In genomic region chr6:106979435-106979884, GRCh38 we compare ENCODE assay signal across 8 cellular contexts. TPM values are rescaled to one million over a fixed set of nuclear protein-coding genes. Genes with fewer than 3 reads are reported as not detected.
DNase-seq lines count a peak whose midpoint lies in the region; TF ChIP-seq lines count a peak whose summit lies in the region.

No MANE protein-coding gene starts in this region.

- H3K79me2 ChIP-seq in osteoblast (ENCODE audit: insufficient read depth, low read length): no peaks in the 10 kb centered on the region

- H2AFZ ChIP-seq in osteoblast (ENCODE audit: low read length): no peak overlapping the region

- WGBS in thyroid gland, 2 donors: 1 to 2% methylated on average over 8 of the region's 8 CpGs

- TF ChIP-seq CTCF in osteoblast (IDR thresholded peaks at IDR 0.05; ENCODE audit: extremely low read depth, low read depth, low read length) (peak; percentile 97), thyroid gland (IDR thresholded peaks at IDR 0.05) (peak; percentile 85 to 94 (median 92))

- H3K36me3 ChIP-seq in SJCRH30 (no peaks in the 10 kb centered on the region), osteoblast (ENCODE audit: insufficient read depth, low read length) (no peaks in the 10 kb centered on the region), thyroid gland (no peaks in the 10 kb centered on the region)

- DNase-seq in NOMO-1 (lab: John Stamatoyannopoulos, UW; ENCODE audit: unreplicated experiment in 2 of 2) (peak; percentile 10 to 66), NOMO-1 treated with dmso at 0.1 percent for 144 hours (lab: John Stamatoyannopoulos, UW; ENCODE audit: unreplicated experiment) (no peak), LoVo (ENCODE audit: low spot score) (peak; percentile 83), SJCRH30 (peak; percentile 70 to 84), activated gamma-delta T cell (lab: John Stamatoyannopoulos, UW) (peak; percentile 29), globus pallidus (ENCODE audit: low spot score) (peak; percentile 76), osteoblast (ENCODE audit: insufficient read length, low spot score, missing footprints) (peak; percentile 97), thyroid gland (peak; percentile 92 to 95)

- H3K27me3 ChIP-seq in SJCRH30 (peaks cover 11% of the 10 kb centered on the region; the same call in 1 of the 2 replicates), osteoblast (ENCODE audit: insufficient read depth, low read length) (peaks cover 29% of the 10 kb centered on the region), thyroid gland (no peaks in the 10 kb centered on the region)

- H3K4me1 ChIP-seq in SJCRH30 (no peaks in the 10 kb centered on the region; the same call in 1 of the 2 replicates), osteoblast (ENCODE audit: insufficient read depth, low read length) (no peaks in the 10 kb centered on the region), thyroid gland (peaks cover 11 to 14% of the 10 kb centered on the region in 2 donors)

- H3K4me3 ChIP-seq in SJCRH30 (no peak overlapping the region), osteoblast (ENCODE audit: insufficient read depth, low read length) (no peak overlapping the region), thyroid gland (replicated peaks in 1 of 3) (no peak overlapping the region)

- H3K27ac ChIP-seq in SJCRH30: no peak overlapping the region
- H3K27ac ChIP-seq in osteoblast (ENCODE audit: low read depth, low read length): no peak overlapping the region
- H3K27ac ChIP-seq in thyroid gland: no peak overlapping the region

- TF ChIP-seq POLR2A in thyroid gland (IDR thresholded peaks at IDR 0.05): no peak

- H3K4me2 ChIP-seq in osteoblast (ENCODE audit: insufficient read depth, low read length): no peak overlapping the region

- H3K9me3 ChIP-seq in SJCRH30 (replicated peaks) (no peaks in the 10 kb centered on the region), osteoblast (ENCODE audit: low read depth, low read length) (no peaks in the 10 kb centered on the region), thyroid gland (no peaks in the 10 kb centered on the region)

- intact Hi-C loops in thyroid gland (cut with DNase I): no loop called here

- H4K20me1 ChIP-seq in osteoblast (ENCODE audit: insufficient read depth, low read length): no peaks in the 10 kb centered on the region

RNA-seq across cellular contexts. Expression of gene CD24, which starts 4.9 kb away (rescaled TPM):
- total RNA-seq in SJCRH30 (2014; rRNA removed; shearing (Covaris generic)): 1.5 and 1.6 TPM in 2 replicates
- total RNA-seq in osteoblast: 3.3 and 4.1 TPM in 2 replicates
- total RNA-seq in thyroid gland: 1,000 to 10,000 TPM; 1,557 to 2,748 (median 2,297) TPM

RNA-seq across cellular contexts. Expression of gene MTRES1, which starts 48.5 kb away (rescaled TPM):
- 20.5 and 21.0 TPM in 2 replicates for total RNA-seq in SJCRH30 (2014; rRNA removed; shearing (Covaris generic))
- 12.3 and 14.1 TPM in 2 replicates for total RNA-seq in osteoblast
- 10 to 100 TPM; 12.8 to 31.3 (median 21.1) TPM for total RNA-seq in thyroid gland

Comparison
In these comparisons a context has a peak if more than half of its experiments do, and no peak if none do; other contexts are left out.
1. RNA of gene CD24, which starts 4.9 kb away (total RNA-seq): 1,557 to 2,748 TPM in thyroid gland; 3.3 to 4.1 TPM in osteoblast and 1.5 to 1.6 TPM in SJCRH30; every median in the first group is over 100 times any median in the second.